ENCODE assay signal across 8 cellular contexts in genomic region chr3:15051531-15051930, GRCh38. TPM values are rescaled to one million over a fixed set of nuclear protein-coding genes. Genes with fewer than 3 reads are reported as not detected.
DNase-seq lines count a peak whose midpoint lies in the region; ATAC-seq and TF ChIP-seq lines count a peak whose summit lies in the region.

No MANE protein-coding gene starts in this region.

- H3K14ac ChIP-seq in neuronal stem cell (ENCODE audit: low read length) = no peak overlapping the region

- H3K4me3 ChIP-seq in NB4 (ENCODE audit: low read depth, low read length) (no peak overlapping the region), foreskin fibroblast (ENCODE audit: low read depth in 1 of 2, low read length in 2 of 2) (no peak overlapping the region), neuronal stem cell (ENCODE audit: low read length in 2 of 2) (no peak overlapping the region)

- H3K27ac ChIP-seq in neuronal stem cell (replicated peaks; ENCODE audit: low read length) = no peak overlapping the region

- H2AK5ac ChIP-seq in neuronal stem cell (ENCODE audit: low read depth, low read length) = no peak overlapping the region

- no peak overlapping the region for H4K8ac ChIP-seq in neuronal stem cell (ENCODE audit: low read depth, low read length)

- DNase-seq in AG08396 (ENCODE audit: low spot score) = peak; percentile 67
- peak; percentile 61 for DNase-seq in NB4 (ENCODE audit: low read depth)
- peak; percentile 26 for DNase-seq in activated T-cell treated with anti-CD3 and anti-CD28 coated beads for 4 hours
- DNase-seq in foreskin fibroblast = peak in 1 of 2 donors; percentile 56
- peak; percentile 32 for DNase-seq in retina
- no peak for DNase-seq in neuronal stem cell (ENCODE audit: low spot score)

- peaks cover 24 to 87% of the 10 kb centered on the region in 2 donors for H3K36me3 ChIP-seq in neuronal stem cell (replicated peaks in 1 of 2; ENCODE audit: control insufficient read depth in 2 of 2, insufficient read depth in 2 of 2, low read length in 2 of 2)

- no peak for TF ChIP-seq POLR2A in NB4 (IDR thresholded peaks at IDR 0.05; ENCODE audit: extremely low read depth, insufficient read length)

- no peak overlapping the region for H3K4ac ChIP-seq in neuronal stem cell (ENCODE audit: low read length)

- peaks cover 5% of the 10 kb centered on the region for H3K79me1 ChIP-seq in neuronal stem cell (ENCODE audit: low read depth, low read length)

- TF ChIP-seq CTCF in GM12874 (IDR thresholded peaks at IDR 0.05; ENCODE audit: insufficient read depth, low read depth, low read length) = peak; percentile 88
- TF ChIP-seq CTCF in NB4 (IDR thresholded peaks at IDR 0.05; ENCODE audit: low read depth, low read length) = peak; percentile 76
- TF ChIP-seq CTCF in foreskin fibroblast (IDR thresholded peaks at IDR 0.05; ENCODE audit: low read depth, low read length) = peak; percentile 60

- no peak overlapping the region for H2BK15ac ChIP-seq in neuronal stem cell (ENCODE audit: low read length)

- H3K4me1 ChIP-seq in neuronal stem cell (ENCODE audit: control insufficient read depth in 2 of 2, insufficient read depth in 1 of 2, low read depth in 1 of 2, low read length in 2 of 2) = peaks cover 0 to 14% of the 10 kb centered on the region in 2 donors

- ATAC-seq in HG02642 (IDR thresholded peaks at IDR 0.05; ENCODE audit: poor library complexity, unreplicated experiment) = peak; percentile 64

- no peak overlapping the region for H3K4me2 ChIP-seq in neuronal stem cell (ENCODE audit: insufficient read depth, low read length, poor library complexity, severe bottlenecking)

- H3K9me3 ChIP-seq in neuronal stem cell (replicated peaks in 1 of 2; ENCODE audit: control insufficient read depth in 2 of 2, insufficient read depth in 1 of 2, low read depth in 1 of 2, low read length in 2 of 2) = no peaks in the 10 kb centered on the region

- H3K9ac ChIP-seq in neuronal stem cell (ENCODE audit: low read depth, low read length, poor library complexity) = no peak overlapping the region

- no peak overlapping the region for H2BK5ac ChIP-seq in neuronal stem cell (ENCODE audit: low read length)

- no peak overlapping the region for H2BK12ac ChIP-seq in neuronal stem cell (ENCODE audit: low read length)

- no peak overlapping the region for H4K91ac ChIP-seq in neuronal stem cell (ENCODE audit: low read depth, low read length, poor library complexity)

- no peak overlapping the region for H2BK120ac ChIP-seq in neuronal stem cell (ENCODE audit: low read depth, low read length)

- no peaks in the 10 kb centered on the region for H3K27me3 ChIP-seq in neuronal stem cell (ENCODE audit: control insufficient read depth in 3 of 3, insufficient read depth in 3 of 3, low read depth in 1 of 3, low read length in 3 of 3)

- H2AFZ ChIP-seq in neuronal stem cell (ENCODE audit: low read length) = no peak overlapping the region

- no CpG with 5 or more reads among the region's 1 CpG for WGBS in neuronal stem cell (ENCODE audit: extremely low coverage in 2 of 2, insufficient read length in 2 of 2, insufficient replicate concordance in 1 of 2), 2 donors

- no peak overlapping the region for H3K23ac ChIP-seq in neuronal stem cell (ENCODE audit: low read depth, low read length, poor library complexity)

- no peak overlapping the region for H3K18ac ChIP-seq in neuronal stem cell (ENCODE audit: low read length)

RNA-seq across cellular contexts. Expression of gene MRPS25, which starts 13.6 kb away (rescaled TPM):
- polyA plus RNA-seq in neuronal stem cell (2013, experiment 1 of 2) = 20.1 TPM
- polyA plus RNA-seq in neuronal stem cell (2013, experiment 2 of 2) = 18.2 TPM

RNA-seq across cellular contexts. Expression of gene RBSN, which starts 47.4 kb away (rescaled TPM):
- polyA plus RNA-seq in neuronal stem cell (2013, experiment 1 of 2) = 11.7 TPM
- 12.2 TPM for polyA plus RNA-seq in neuronal stem cell (2013, experiment 2 of 2)
